1 cellular context compared by ENCODE assay signal in genomic region chr20:11890331-11891080, GRCh38.
TF ChIP-seq lines count a peak whose summit lies in the region.

No MANE protein-coding gene starts in this region.

TF ChIP-seq in HepG2, 621 proteins besides CTCF, POLR2A, EP300 and RAD21 (continued from another document and continues in another):
- TF ChIP-seq, protein P1, sequence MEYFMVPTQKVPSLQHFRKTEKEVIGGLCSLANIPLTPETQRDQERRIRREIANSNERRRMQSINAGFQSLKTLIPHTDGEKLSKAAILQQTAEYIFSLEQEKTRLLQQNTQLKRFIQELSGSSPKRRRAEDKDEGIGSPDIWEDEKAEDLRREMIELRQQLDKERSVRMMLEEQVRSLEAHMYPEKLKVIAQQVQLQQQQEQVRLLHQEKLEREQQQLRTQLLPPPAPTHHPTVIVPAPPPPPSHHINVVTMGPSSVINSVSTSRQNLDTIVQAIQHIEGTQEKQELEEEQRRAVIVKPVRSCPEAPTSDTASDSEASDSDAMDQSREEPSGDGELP (IDR thresholded peaks at IDR 0.05; ENCODE audit: borderline replicate concordance, low read depth): peak; percentile 31; the same call in 1 of the 2 replicates
- no peak for TF ChIP-seq ATF7 (IDR thresholded peaks at IDR 0.05)
- TF ChIP-seq ATF7 (CRISPR knock-in tag; IDR thresholded peaks at IDR 0.05): no peak
- TF ChIP-seq UBTF (CRISPR knock-in tag; IDR thresholded peaks at IDR 0.05): peak; percentile 87; the same call in 1 of the 2 replicates
- no peak for TF ChIP-seq ZNF20 (CRISPR knock-in tag; IDR thresholded peaks at IDR 0.05)
- TF ChIP-seq BORCS8-MEF2B (CRISPR knock-in tag; IDR thresholded peaks at IDR 0.05): peak; percentile 90
- TF ChIP-seq HIC2 (CRISPR knock-in tag; IDR thresholded peaks at IDR 0.05; ENCODE audit: low read depth): peak; percentile 48; the same call in 1 of the 2 replicates
- peak; percentile 34; the same call in 1 of the 2 replicates for TF ChIP-seq ZNF431 (CRISPR knock-in tag; IDR thresholded peaks at IDR 0.05; ENCODE audit: borderline replicate concordance, low read depth)
- TF ChIP-seq, protein P2, sequence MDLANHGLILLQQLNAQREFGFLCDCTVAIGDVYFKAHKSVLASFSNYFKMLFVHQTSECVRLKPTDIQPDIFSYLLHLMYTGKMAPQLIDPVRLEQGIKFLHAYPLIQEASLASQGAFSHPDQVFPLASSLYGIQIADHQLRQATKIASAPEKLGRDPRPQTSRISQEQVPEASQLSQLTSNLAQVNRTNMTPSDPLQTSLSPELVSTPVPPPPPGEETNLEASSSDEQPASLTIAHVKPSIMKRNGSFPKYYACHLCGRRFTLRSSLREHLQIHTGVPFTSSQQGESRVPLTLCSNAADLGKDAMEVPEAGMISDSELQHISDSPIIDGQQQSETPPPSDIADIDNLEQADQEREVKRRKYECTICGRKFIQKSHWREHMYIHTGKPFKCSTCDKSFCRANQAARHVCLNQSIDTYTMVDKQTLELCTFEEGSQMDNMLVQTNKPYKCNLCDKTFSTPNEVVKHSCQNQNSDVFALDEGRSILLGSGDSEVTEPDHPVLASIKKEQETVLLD (CRISPR knock-in tag; IDR thresholded peaks at IDR 0.05; ENCODE audit: low read depth): peak; percentile 82; the same call in 1 of the 2 replicates
- no peak for TF ChIP-seq SP140L (CRISPR knock-in tag; IDR thresholded peaks at IDR 0.05; ENCODE audit: borderline replicate concordance)
- peak; percentile 74; the same call in 1 of the 2 replicates for TF ChIP-seq TFDP1 (CRISPR knock-in tag; IDR thresholded peaks at IDR 0.05; ENCODE audit: borderline replicate concordance)
- TF ChIP-seq, protein P3, sequence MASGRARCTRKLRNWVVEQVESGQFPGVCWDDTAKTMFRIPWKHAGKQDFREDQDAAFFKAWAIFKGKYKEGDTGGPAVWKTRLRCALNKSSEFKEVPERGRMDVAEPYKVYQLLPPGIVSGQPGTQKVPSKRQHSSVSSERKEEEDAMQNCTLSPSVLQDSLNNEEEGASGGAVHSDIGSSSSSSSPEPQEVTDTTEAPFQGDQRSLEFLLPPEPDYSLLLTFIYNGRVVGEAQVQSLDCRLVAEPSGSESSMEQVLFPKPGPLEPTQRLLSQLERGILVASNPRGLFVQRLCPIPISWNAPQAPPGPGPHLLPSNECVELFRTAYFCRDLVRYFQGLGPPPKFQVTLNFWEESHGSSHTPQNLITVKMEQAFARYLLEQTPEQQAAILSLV (CRISPR knock-in tag; IDR thresholded peaks at IDR 0.05; ENCODE audit: borderline replicate concordance): no peak
- TF ChIP-seq NR2F2 (IDR thresholded peaks at IDR 0.05; ENCODE audit: borderline replicate concordance, low read depth): no peak
- no peak for TF ChIP-seq ZBTB1 (CRISPR knock-in tag; IDR thresholded peaks at IDR 0.05; ENCODE audit: borderline replicate concordance)
- TF ChIP-seq KMT2B (CRISPR knock-in tag; IDR thresholded peaks at IDR 0.05): 0 out of 2 replicates have a peak, but pooled peaks have one; percentile 12
- TF ChIP-seq HNRNPL (IDR thresholded peaks at IDR 0.05; ENCODE audit: low read depth, low read length): 0 out of 2 replicates have a peak, but pooled peaks have one; percentile 32
- peak; percentile 7; the same call in 1 of the 2 replicates for TF ChIP-seq SIX4 (CRISPR knock-in tag; IDR thresholded peaks at IDR 0.05)
- peak; percentile 85 for TF ChIP-seq GMEB2 (CRISPR knock-in tag; IDR thresholded peaks at IDR 0.05; ENCODE audit: low read depth)
- TF ChIP-seq KAT8 (CRISPR knock-in tag; IDR thresholded peaks at IDR 0.05): no peak; the same call in 1 of the 2 replicates
- no peak for TF ChIP-seq FOXC1 (CRISPR knock-in tag; IDR thresholded peaks at IDR 0.05; ENCODE audit: borderline replicate concordance)
- peak; percentile 66; the same call in 1 of the 2 replicates for TF ChIP-seq MAF1 (CRISPR knock-in tag; IDR thresholded peaks at IDR 0.05; ENCODE audit: borderline replicate concordance)
- 0 out of 2 replicates have a peak, but pooled peaks have one; percentile 8 for TF ChIP-seq MED13 (CRISPR knock-in tag; IDR thresholded peaks at IDR 0.05)
- TF ChIP-seq ZNF556 (CRISPR knock-in tag; IDR thresholded peaks at IDR 0.05; ENCODE audit: borderline replicate concordance): peak; percentile 24; the same call in 1 of the 2 replicates
- TF ChIP-seq PRDM10 (CRISPR knock-in tag; IDR thresholded peaks at IDR 0.05; ENCODE audit: low read depth): no peak
- no peak; the same call in 1 of the 2 replicates for TF ChIP-seq MEIS1 (CRISPR knock-in tag; IDR thresholded peaks at IDR 0.05; ENCODE audit: borderline replicate concordance)
- TF ChIP-seq LCORL (IDR thresholded peaks at IDR 0.05): no peak
- TF ChIP-seq LCORL (CRISPR knock-in tag; IDR thresholded peaks at IDR 0.05): peak; percentile 28; the same call in 1 of the 2 replicates
- peak; percentile 88; the same call in 1 of the 3 replicates for TF ChIP-seq MXI1 (IDR thresholded peaks at IDR 0.05; ENCODE audit: borderline replicate concordance, low read depth, low read length)
- peak; percentile 86; the same call in 1 of the 2 replicates for TF ChIP-seq TBP (CRISPR knock-in tag; IDR thresholded peaks at IDR 0.05)
- no peak for TF ChIP-seq RARG (CRISPR knock-in tag; IDR thresholded peaks at IDR 0.05; ENCODE audit: low read depth)
- peak; percentile 77 for TF ChIP-seq RFXAP (CRISPR knock-in tag; IDR thresholded peaks at IDR 0.05; ENCODE audit: borderline replicate concordance)
- no peak for TF ChIP-seq PHF8 (CRISPR knock-in tag; IDR thresholded peaks at IDR 0.05)
- TF ChIP-seq, protein P4, sequence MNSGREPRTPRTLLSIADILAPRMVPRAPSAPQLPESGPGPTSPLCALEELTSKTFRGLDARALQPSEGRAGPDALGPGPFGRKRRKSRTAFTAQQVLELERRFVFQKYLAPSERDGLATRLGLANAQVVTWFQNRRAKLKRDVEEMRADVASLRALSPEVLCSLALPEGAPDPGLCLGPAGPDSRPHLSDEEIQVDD (CRISPR knock-in tag; IDR thresholded peaks at IDR 0.05; ENCODE audit: borderline replicate concordance): peak; percentile 58; the same call in 1 of the 2 replicates
- TF ChIP-seq KDM5B (CRISPR knock-in tag; IDR thresholded peaks at IDR 0.05; ENCODE audit: borderline replicate concordance): peak; percentile 68; the same call in 1 of the 2 replicates
- TF ChIP-seq POLR2G (IDR thresholded peaks at IDR 0.05; ENCODE audit: low read depth, low read length): peak; percentile 66
- TF ChIP-seq ZFP1 (CRISPR knock-in tag; IDR thresholded peaks at IDR 0.05): 0 out of 2 replicates have a peak, but pooled peaks have one; percentile 10
- peak; percentile 56; the same call in 1 of the 2 replicates for TF ChIP-seq SNAPC5 (CRISPR knock-in tag; IDR thresholded peaks at IDR 0.05; ENCODE audit: borderline replicate concordance)
- TF ChIP-seq DR1 (CRISPR knock-in tag; IDR thresholded peaks at IDR 0.05): no peak; the same call in 1 of the 2 replicates
- no peak for TF ChIP-seq AGO1 (IDR thresholded peaks at IDR 0.05; ENCODE audit: low read depth, low read length, poor library complexity, severe bottlenecking)
- TF ChIP-seq ZNF713 (CRISPR knock-in tag; IDR thresholded peaks at IDR 0.05): peak; percentile 19; the same call in 1 of the 2 replicates
